In the genomic region with DNA sequence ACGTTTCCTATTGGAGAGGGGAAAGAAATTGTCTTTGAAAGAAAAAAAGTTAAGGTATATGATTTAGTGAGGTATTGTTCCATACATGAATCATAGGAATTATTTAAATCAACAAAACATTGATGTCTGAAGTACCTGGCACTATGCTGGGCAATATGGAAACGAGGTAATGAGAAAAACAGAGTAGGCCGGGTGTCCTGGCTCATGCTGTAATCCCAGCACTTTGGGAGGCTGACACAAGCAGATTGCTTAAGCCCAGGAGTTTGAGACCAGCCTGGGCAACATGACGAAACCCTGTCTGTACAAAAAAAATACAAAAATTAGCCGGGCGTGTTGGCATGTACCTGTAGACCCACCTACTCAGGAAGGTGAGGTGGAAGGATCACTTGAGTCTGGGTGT, we compare ENCODE assay signal across 24 cellular contexts. TPM values are rescaled to one million over a fixed set of nuclear protein-coding genes. Genes with fewer than 3 reads are reported as not detected.
DNase-seq lines count a peak whose midpoint lies in the region; ATAC-seq, FAIRE-seq and TF ChIP-seq lines count a peak whose summit lies in the region.
"Had no signal": no experiment of that assay in that cellular context is flagged by ENCODE, and none has a peak within 500 bp of the region (broad histone marks: within the 10 kb centered on the region; RNA-seq: fewer than 3 reads in every experiment).

No MANE protein-coding gene starts in this region.

- POLR2A ChIA-PET in activated CD4-positive, alpha-beta T cell treated with anti-CD3 and anti-CD28 coated beads, Interleukin-2, amount 10 ng/mL, durations not matched to agents 7 days and 5 days (lab: Charles Lee): no interaction called here
- POLR2A ChIA-PET in naive thymus-derived CD8-positive, alpha-beta T cell (lab: Charles Lee): interaction anchor here (0.7 kb wide), 1 partner anchor 408 kb away, joined by 4 read pairs; no protein-coding TSS in a partner anchor

- H3K4me1 Mint-ChIP-seq in activated CD4-positive, alpha-beta T cell treated with anti-CD3 and anti-CD28 coated beads, Interleukin-2, amount 10 ng/mL, durations not matched to agents 7 days and 5 days: peaks cover 46% of the 10 kb centered on the region
- peaks cover 41 to 49% of the 10 kb centered on the region in 2 experiments for H3K4me1 Mint-ChIP-seq in H9
- peaks cover 81% of the 10 kb centered on the region for H3K4me1 Mint-ChIP-seq in activated naive CD8-positive, alpha-beta T cell treated with anti-CD3 and anti-CD28 coated beads, Interleukin-2, amount 50 U/mL, for 24 hours
- peaks cover 25 to 85% (median 63%) of the 10 kb centered on the region in 4 donors for H3K4me1 Mint-ChIP-seq in naive thymus-derived CD8-positive, alpha-beta T cell

- H3T11ph ChIP-seq in H9 (ENCODE audit: low read length): no peak overlapping the region

- no peak overlapping the region for H3K23ac ChIP-seq in H9 (ENCODE audit: insufficient read length, low read depth, low read length)

- no peak for DNase-seq in activated CD4-positive, alpha-beta T cell treated with anti-CD3 and anti-CD28 coated beads, Interleukin-2, amount 10 ng/mL, durations not matched to agents 7 days and 5 days
- DNase-seq in activated CD4-positive, alpha-beta T cell treated with anti-CD3 and anti-CD28 coated beads, Interleukin-2, amount 50 U/mL, for 1 hour: no peak
- DNase-seq in H9: no peak
- no peak for DNase-seq in activated naive CD8-positive, alpha-beta T cell treated with anti-CD3 and anti-CD28 coated beads, Interleukin-2, amount 50 U/mL, for 24 hours
- no peak for DNase-seq in naive thymus-derived CD8-positive, alpha-beta T cell
- no peak for DNase-seq in urothelium cell line (ENCODE audit: low spot score)
- no peak for DNase-seq in foreskin melanocyte
- DNase-seq: cerebellar nuclear complex; effector memory CD4-positive, alpha-beta T cell; glutamatergic neuron; left colon; NCI-H1930; NCI-H2227 treated with DMSO at 0.1 percent for 48 hours; NCI-H82; Right ventricle myocardium superior; small intestine; stimulated activated CD4-positive, alpha-beta T cell treated with anti-CD3 and anti-CD28 coated beads, Interleukin-2, amount 100 ng/mL, for 48 hours; SW 1271 had no signal

- no peak overlapping the region for H2AK5ac ChIP-seq in H9 (ENCODE audit: insufficient read length, low read length)

- peaks cover 67% of the 10 kb centered on the region for H3K36me3 Mint-ChIP-seq in activated CD4-positive, alpha-beta T cell treated with anti-CD3 and anti-CD28 coated beads, Interleukin-2, amount 10 ng/mL, durations not matched to agents 7 days and 5 days (ENCODE audit: low read depth)
- H3K36me3 Mint-ChIP-seq in H9 (ENCODE audit: insufficient read depth in 1 of 3, low read depth in 3 of 3): peaks cover 20 to 73% (median 59%) of the 10 kb centered on the region in 3 experiments
- peaks cover 62% of the 10 kb centered on the region for H3K36me3 Mint-ChIP-seq in activated naive CD8-positive, alpha-beta T cell treated with anti-CD3 and anti-CD28 coated beads, Interleukin-2, amount 50 U/mL, for 24 hours (ENCODE audit: low read depth)
- peaks cover 12 to 75% (median 24%) of the 10 kb centered on the region in 3 donors for H3K36me3 Mint-ChIP-seq in naive thymus-derived CD8-positive, alpha-beta T cell

- H3K4ac ChIP-seq in H9 (ENCODE audit: low read depth, low read length): no peak overlapping the region

- H2BK120ac ChIP-seq in H9 (ENCODE audit: low read depth, low read length, poor library complexity, severe bottlenecking): no peak overlapping the region

- no peaks in the 10 kb centered on the region for H3K23me2 ChIP-seq in H9 (ENCODE audit: insufficient read length, low read depth, low read length, poor library complexity, severe bottlenecking)

- no peaks in the 10 kb centered on the region for H3K27me3 Mint-ChIP-seq in activated CD4-positive, alpha-beta T cell treated with anti-CD3 and anti-CD28 coated beads, Interleukin-2, amount 10 ng/mL, durations not matched to agents 7 days and 5 days
- no peaks in the 10 kb centered on the region for H3K27me3 Mint-ChIP-seq in H9 (ENCODE audit: low read depth)
- H3K27me3 Mint-ChIP-seq in activated naive CD8-positive, alpha-beta T cell treated with anti-CD3 and anti-CD28 coated beads, Interleukin-2, amount 50 U/mL, for 24 hours: no peaks in the 10 kb centered on the region
- no peaks in the 10 kb centered on the region for H3K27me3 Mint-ChIP-seq in naive thymus-derived CD8-positive, alpha-beta T cell

- no peak overlapping the region for H3K27ac ChIP-seq in H9 (ENCODE audit: insufficient read length, low read depth, low read length)
- H3K27ac ChIP-seq: upper lobe of left lung had no signal

- no peak for ATAC-seq in activated naive CD8-positive, alpha-beta T cell treated with anti-CD3 and anti-CD28 coated beads, Interleukin-2, amount 50 U/mL, for 24 hours
- no peak for ATAC-seq in naive thymus-derived CD8-positive, alpha-beta T cell
- ATAC-seq in HG02759 (IDR thresholded peaks at IDR 0.05; ENCODE audit: unreplicated experiment): no peak
- ATAC-seq: left colon had no signal

- H4K20me1 ChIP-seq in H9 (ENCODE audit: control insufficient read depth, insufficient read depth, insufficient read length): no peaks in the 10 kb centered on the region

- H3K9me3 ChIP-seq in H9 (ENCODE audit: control insufficient read depth, low read depth, low read length): no peaks in the 10 kb centered on the region
- H3K9me3 ChIP-seq: HAP-1 had no signal

- no peaks in the 10 kb centered on the region; the same call in 1 of the 2 replicates for H3K4me1 ChIP-seq in H9 (ENCODE audit: insufficient read depth, low read length)
- H3K4me1 ChIP-seq: HAP-1 had no signal

- WGBS in H9 (ENCODE audit: extremely low coverage, insufficient read length, low lambda C conversion rate): no CpG with 5 or more reads among the region's 6 CpGs

- no peak overlapping the region for H2BK5ac ChIP-seq in H9 (ENCODE audit: insufficient read length, low read length)

- no peak overlapping the region for H4K5ac ChIP-seq in H9 (ENCODE audit: insufficient read length, low read depth, low read length)

- CTCF ChIA-PET in activated CD4-positive, alpha-beta T cell treated with anti-CD3 and anti-CD28 coated beads, Interleukin-2, amount 10 ng/mL, durations not matched to agents 7 days and 5 days (lab: Charles Lee): interaction anchor here (0.6 kb wide), 1 partner anchor 31 kb away, joined by 3 read pairs; no protein-coding TSS in a partner anchor

- no peak overlapping the region for H3K4me3 Mint-ChIP-seq in activated CD4-positive, alpha-beta T cell treated with anti-CD3 and anti-CD28 coated beads, Interleukin-2, amount 10 ng/mL, durations not matched to agents 7 days and 5 days
- H3K4me3 Mint-ChIP-seq in H9: no peak overlapping the region
- peak overlapping the region; percentile 0 for H3K4me3 Mint-ChIP-seq in activated naive CD8-positive, alpha-beta T cell treated with anti-CD3 and anti-CD28 coated beads, Interleukin-2, amount 50 U/mL, for 24 hours
- H3K4me3 Mint-ChIP-seq in naive thymus-derived CD8-positive, alpha-beta T cell: peak overlapping the region in 7 of 10 donors; percentile 4 to 52 (median 16)
- H3K4me3 Mint-ChIP-seq: mesothelial cell of epicardium, neural crest cell had no signal

- no peak overlapping the region for H3K56ac ChIP-seq in H9 (ENCODE audit: insufficient read length, low read depth, low read length)

- H3K27ac Mint-ChIP-seq in activated CD4-positive, alpha-beta T cell treated with anti-CD3 and anti-CD28 coated beads, Interleukin-2, amount 10 ng/mL, durations not matched to agents 7 days and 5 days: peak overlapping the region; percentile 41
- peak overlapping the region in 2 of 3 experiments; percentile 39 to 40; a peak in 3 of 7 replicates for H3K27ac Mint-ChIP-seq in H9
- H3K27ac Mint-ChIP-seq in activated naive CD8-positive, alpha-beta T cell treated with anti-CD3 and anti-CD28 coated beads, Interleukin-2, amount 50 U/mL, for 24 hours: peak overlapping the region; percentile 84
- peak overlapping the region; percentile 0 to 63 (median 27) for H3K27ac Mint-ChIP-seq in naive thymus-derived CD8-positive, alpha-beta T cell
- H3K27ac Mint-ChIP-seq: mesothelial cell of epicardium had no signal

- H3K79me1 ChIP-seq in H9 (ENCODE audit: insufficient read depth, low read depth, low read length, poor library complexity, severe bottlenecking): peaks cover 4% of the 10 kb centered on the region

- no peak overlapping the region for H2BK15ac ChIP-seq in H9 (ENCODE audit: low read depth, low read length)

- H3K14ac ChIP-seq in H9 (ENCODE audit: insufficient read depth, low read length): no peak overlapping the region

- H2BK20ac ChIP-seq in H9 (ENCODE audit: low read depth, low read length, poor library complexity, severe bottlenecking): no peak overlapping the region

- no peak overlapping the region for H4K91ac ChIP-seq in H9 (ENCODE audit: insufficient read length, low read depth, low read length)

- no peak overlapping the region for H2BK12ac ChIP-seq in H9 (ENCODE audit: insufficient read length, low read depth, low read length)

- no peak for TF ChIP-seq CTCF in H9 (conservative IDR thresholded peaks at IDR 0.05)

- H3K4me2 ChIP-seq in H9 (ENCODE audit: insufficient read depth, insufficient read length, low read length): no peak overlapping the region

- H3K79me2 ChIP-seq in H9 (ENCODE audit: insufficient read depth, low read length): peaks cover 50% of the 10 kb centered on the region

- no peak overlapping the region for H4K8ac ChIP-seq in H9 (replicated peaks; ENCODE audit: insufficient read length, low read depth, low read length)

- H3K9me3 Mint-ChIP-seq in activated CD4-positive, alpha-beta T cell treated with anti-CD3 and anti-CD28 coated beads, Interleukin-2, amount 10 ng/mL, durations not matched to agents 7 days and 5 days: peaks cover 6% of the 10 kb centered on the region
- 0 out of 5 replicates have a peak, but pooled peaks cover 0 to 3% of the 10 kb centered on the region in 2 experiments for H3K9me3 Mint-ChIP-seq in H9
- H3K9me3 Mint-ChIP-seq in activated naive CD8-positive, alpha-beta T cell treated with anti-CD3 and anti-CD28 coated beads, Interleukin-2, amount 50 U/mL, for 24 hours: peaks cover 7% of the 10 kb centered on the region
- peaks cover 0 to 18% (median 7%) of the 10 kb centered on the region in 9 donors for H3K9me3 Mint-ChIP-seq in naive thymus-derived CD8-positive, alpha-beta T cell

- H3K18ac ChIP-seq in H9 (ENCODE audit: insufficient read length, low read depth, low read length): no peak overlapping the region

- no peaks in the 10 kb centered on the region for H3K27me3 ChIP-seq in H9 (ENCODE audit: insufficient read depth, low read length)
- H3K27me3 ChIP-seq: upper lobe of left lung had no signal

- no peak for FAIRE-seq in urothelium cell line (lab: Jason Lieb, UNC)
- FAIRE-seq: astrocyte, small intestine had no signal

- no peak overlapping the region for H2AFZ ChIP-seq in H9 (ENCODE audit: low read length)

- H3K9ac ChIP-seq in H9 (ENCODE audit: extremely low read depth, insufficient read length, low read length): no peak overlapping the region

RNA-seq across cellular contexts. Expression of a gene that starts 45.9 kb away (rescaled TPM):
- 10 to 100 TPM; 45.8 to 49.1 TPM for total RNA-seq in activated CD4-positive, alpha-beta T cell treated with anti-CD3 and anti-CD28 coated beads, Interleukin-2, amount 10 ng/mL, durations not matched to agents 7 days and 5 days
- total RNA-seq in H9 (2021): 82.6 and 82.8 TPM in 2 replicates
- 10 to 100 TPM; 61.8 to 66.4 TPM for total RNA-seq in naive thymus-derived CD8-positive, alpha-beta T cell
- polyA plus RNA-seq in naive thymus-derived CD8-positive, alpha-beta T cell: 10 to 100 TPM in 2 of 3 donors, 1 to 10 TPM in 1; 8.5 to 15.5 (median 14.0) TPM

Comparison
In these comparisons a context has a peak if more than half of its experiments do, and no peak if none do; other contexts are left out.
1. H3K27ac Mint-ChIP-seq: peak in every context shown above with its lines; median percentile 84 in activated naive CD8-positive, alpha-beta T cell treated with anti-CD3 and anti-CD28 coated beads, Interleukin-2, amount 50 U/mL, for 24 hours; 41 in activated CD4-positive, alpha-beta T cell treated with anti-CD3 and anti-CD28 coated beads, Interleukin-2, amount 10 ng/mL, durations not matched to agents 7 days and 5 days; 40 in H9; 27 in naive thymus-derived CD8-positive, alpha-beta T cell.
2. H3K4me3 Mint-ChIP-seq: peak in activated naive CD8-positive, alpha-beta T cell treated with anti-CD3 and anti-CD28 coated beads, Interleukin-2, amount 50 U/mL, for 24 hours (single experiment) and naive thymus-derived CD8-positive, alpha-beta T cell (7 of 10); none in activated CD4-positive, alpha-beta T cell treated with anti-CD3 and anti-CD28 coated beads, Interleukin-2, amount 10 ng/mL, durations not matched to agents 7 days and 5 days (single experiment) and H9 (0 of 2).